In the genomic region with DNA sequence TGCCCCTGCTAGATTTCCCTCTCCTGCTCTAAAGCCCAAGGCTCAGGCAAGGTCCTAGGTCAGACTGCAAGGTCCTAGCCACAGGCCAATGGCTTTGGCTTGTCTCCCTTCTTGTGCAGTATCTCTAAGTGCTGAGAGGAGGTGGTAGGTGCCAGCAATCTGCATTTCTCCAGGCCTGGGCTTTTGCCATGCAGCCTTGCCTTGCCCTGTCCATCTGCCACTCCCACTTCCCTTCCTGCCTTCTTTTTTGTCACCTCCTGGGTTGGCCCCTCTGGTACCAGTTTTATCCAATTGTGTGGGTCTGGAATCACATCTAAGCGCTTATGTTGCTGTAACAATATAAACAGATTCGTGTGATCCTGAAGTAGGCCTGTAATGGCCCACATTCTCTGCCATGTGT, we compare ENCODE assay signal across 25 cellular contexts.
"Had no signal": no experiment of that assay in that cellular context is flagged by ENCODE, and none has a peak within 500 bp of the region (broad histone marks: within the 10 kb centered on the region; RNA-seq: fewer than 3 reads in every experiment).

No MANE protein-coding gene starts in this region.

- H3K27ac ChIP-seq: colonic mucosa, epithelial cell of prostate, esophagus squamous epithelium, gastrocnemius medialis, heart right ventricle, left lung, lower lobe of right lung had no signal

- H3K9me3 ChIP-seq: colonic mucosa, esophagus squamous epithelium, gastrocnemius medialis, left lung, lower lobe of right lung, mucosa of descending colon had no signal

- H3K4me1 ChIP-seq: colonic mucosa, esophagus squamous epithelium, gastrocnemius medialis, heart right ventricle, left lung, lower lobe of right lung had no signal

- DNase-seq: colonic mucosa; cortex of kidney; effector CD8-positive, alpha-beta T cell; effector memory CD8-positive, alpha-beta T cell; endodermal cell; erythroblast; esophagus squamous epithelium; foreskin fibroblast; foreskin melanocyte; gastrocnemius medialis; glutamatergic neuron; head of caudate nucleus; heart right ventricle; hippocampal formation; left cardiac atrium; left lung; left ventricle myocardium superior; lower lobe of right lung; mesenchymal stem cell; mucosa of descending colon; naive B cell had no signal

- H3K27me3 ChIP-seq: colonic mucosa, esophagus squamous epithelium, gastrocnemius medialis, heart right ventricle, left lung had no signal

- H3K4me3 ChIP-seq: colonic mucosa, esophagus squamous epithelium, gastrocnemius medialis, heart right ventricle, left lung, lower lobe of right lung, mucosa of descending colon had no signal

- H3K36me3 ChIP-seq: colonic mucosa, esophagus squamous epithelium, gastrocnemius medialis, heart right ventricle, left lung, lower lobe of right lung had no signal

- FAIRE-seq: endometrium, islet of Langerhans, keratinocyte had no signal
